In genomic region chr13:23621316-23621645, GRCh38 we compare ENCODE assay signal across 8 cellular contexts. TPM values are rescaled to one million over a fixed set of nuclear protein-coding genes. Genes with fewer than 3 reads are reported as not detected.
DNase-seq lines count a peak whose midpoint lies in the region; ATAC-seq and TF ChIP-seq lines count a peak whose summit lies in the region.

No MANE protein-coding gene starts in this region.

- TF ChIP-seq CTCF in SK-N-SH (IDR thresholded peaks at IDR 0.05) (no peak), osteocyte (IDR thresholded peaks at IDR 0.05) (no peak), endothelial cell (IDR thresholded peaks at IDR 0.05; ENCODE audit: unreplicated experiment) (no peak)

- DNase-seq in AG08396 (ENCODE audit: low spot score) (peak; percentile 71), SK-N-SH (no peak), iPS-NIHi7 (ENCODE audit: extremely low spot score) (peak; percentile 38), osteocyte (ENCODE audit: extremely low spot score, unreplicated experiment) (no peak), posterior cingulate gyrus (no peak), endothelial cell (ENCODE audit: low spot score) (no peak)
- DNase-seq in activated CD4-positive, CD25-positive, alpha-beta regulatory T cell (lab: John Stamatoyannopoulos, UW) = no peak

- H3K36me3 Mint-ChIP-seq in osteocyte (ENCODE audit: unreplicated experiment) (no peaks in the 10 kb centered on the region), endothelial cell (ENCODE audit: low read depth, unreplicated experiment) (peaks cover 3% of the 10 kb centered on the region)

- no peaks in the 10 kb centered on the region for H3K9me2 ChIP-seq in SK-N-SH

- peak overlapping the region in 1 of 2 experiments; percentile 92; a peak in 2 of 4 replicates for H3K27ac ChIP-seq in SK-N-SH (ENCODE audit: low read depth in 2 of 2, low read length in 1 of 2)

- no peaks in the 10 kb centered on the region for H3K27me3 Mint-ChIP-seq in osteocyte (ENCODE audit: unreplicated experiment)
- H3K27me3 Mint-ChIP-seq in endothelial cell (ENCODE audit: unreplicated experiment) = peaks cover 3% of the 10 kb centered on the region

- H3K9ac ChIP-seq in SK-N-SH = peak overlapping the region; percentile 47; the same call in 1 of the 2 replicates

- H3K4me3 Mint-ChIP-seq in osteocyte (ENCODE audit: unreplicated experiment) (no peak overlapping the region), endothelial cell (ENCODE audit: unreplicated experiment) (no peak overlapping the region)

- peaks cover 3 to 20% of the 10 kb centered on the region in 2 experiments for H3K4me1 ChIP-seq in SK-N-SH (ENCODE audit: control insufficient read depth in 1 of 2, insufficient read depth in 2 of 2, low read depth in 1 of 2, low read length in 1 of 2)

- intact Hi-C loops in posterior cingulate gyrus (cut with DNase I) = no loop called here

- TF ChIP-seq EP300 in SK-N-SH (IDR thresholded peaks at IDR 0.05; ENCODE audit: borderline replicate concordance in 1 of 2, low read depth in 1 of 2, low read length in 1 of 2) = peak in 1 of 2 experiments; percentile 35; a peak in 1 of 4 replicates

- H3K4me1 Mint-ChIP-seq in osteocyte (ENCODE audit: unreplicated experiment) = peaks cover 16% of the 10 kb centered on the region
- H3K4me1 Mint-ChIP-seq in endothelial cell (ENCODE audit: unreplicated experiment) = no peaks in the 10 kb centered on the region

- H3K27ac Mint-ChIP-seq in osteocyte (ENCODE audit: unreplicated experiment) = no peak overlapping the region
- no peak overlapping the region for H3K27ac Mint-ChIP-seq in endothelial cell (ENCODE audit: unreplicated experiment)

- no peaks in the 10 kb centered on the region for H3K79me2 ChIP-seq in SK-N-SH (ENCODE audit: insufficient read depth)

- H3K4me2 ChIP-seq in SK-N-SH = no peak overlapping the region; the same call in 1 of the 2 replicates

- 10% methylated on average over 2 of the region's 2 CpGs for WGBS in SK-N-SH (ENCODE audit: low lambda C conversion rate)

- no peaks in the 10 kb centered on the region for H3K9me3 ChIP-seq in SK-N-SH

- POLR2A ChIA-PET in SK-N-SH (lab: Yijun Ruan, JAX) = no interaction called here

- CTCF ChIA-PET in SK-N-SH (lab: Yijun Ruan, JAX) = interaction anchor here (0.7 to 1.6 kb wide), 2 partner anchors 8 to 663 kb away, joined by 3 read pairs; no protein-coding TSS in a partner anchor

- H4K20me1 ChIP-seq in SK-N-SH (ENCODE audit: insufficient read depth) = no peaks in the 10 kb centered on the region

- no peak overlapping the region for H3K4me3 ChIP-seq in SK-N-SH (ENCODE audit: low read depth in 2 of 2, low read length in 1 of 2)

- H2AFZ ChIP-seq in SK-N-SH (ENCODE audit: low read depth) = no peak overlapping the region

- peaks cover 37% of the 10 kb centered on the region for H3F3A ChIP-seq in SK-N-SH (replicated peaks; ENCODE audit: insufficient read depth)

- peaks cover 0 to 13% of the 10 kb centered on the region in 2 experiments for H3K36me3 ChIP-seq in SK-N-SH (replicated peaks in 1 of 2; ENCODE audit: control insufficient read depth in 1 of 2, insufficient read depth in 2 of 2, low read length in 1 of 2)

- peak; percentile 50 for ATAC-seq in GM21390 (IDR thresholded peaks at IDR 0.05; ENCODE audit: unreplicated experiment)

- no peak for TF ChIP-seq RAD21 in SK-N-SH (IDR thresholded peaks at IDR 0.05; ENCODE audit: low read length)

- peaks cover 13% of the 10 kb centered on the region for H3K9me3 Mint-ChIP-seq in osteocyte (ENCODE audit: unreplicated experiment)
- no peaks in the 10 kb centered on the region for H3K9me3 Mint-ChIP-seq in endothelial cell (ENCODE audit: unreplicated experiment)

- no peaks in the 10 kb centered on the region for H3K27me3 ChIP-seq in SK-N-SH (ENCODE audit: insufficient read depth)

TF ChIP-seq in SK-N-SH, 30 proteins besides CTCF, POLR2A, EP300 and RAD21:
- TF ChIP-seq PBX3 (IDR thresholded peaks at IDR 0.05) (peak; percentile 47), FOSL2 (IDR thresholded peaks at IDR 0.05; ENCODE audit: borderline replicate concordance, low read depth) (peak; percentile 71; the same call in 1 of the 2 replicates), TCF12 (IDR thresholded peaks at IDR 0.05) (peak; percentile 58), YY1 (IDR thresholded peaks at IDR 0.05; ENCODE audit: low read depth) (no peak), JUND (IDR thresholded peaks at IDR 0.05) (peak; percentile 41), FOXM1 (IDR thresholded peaks at IDR 0.05; ENCODE audit: low read depth) (no peak)

RNA-seq across cellular contexts. Expression of gene TNFRSF19, which starts 51.1 kb away (rescaled TPM):
- 4.6 and 6.8 TPM in 2 replicates for polyA plus RNA-seq in SK-N-SH (2012; rRNA removed)
- 5.9 and 6.2 TPM in 2 replicates for polyA plus RNA-seq in SK-N-SH (2012; cell fraction: cytosol; rRNA removed)
- polyA plus RNA-seq in SK-N-SH (2012; cell fraction: nucleus; rRNA removed) = 5.1 and 10.3 TPM in 2 replicates
- 1.6 and 1.7 TPM in 2 replicates for total RNA-seq in osteocyte
- total RNA-seq in endothelial cell (ENCODE audit: unreplicated experiment) = 8.8 TPM

Comparison
In these comparisons a context has a peak if more than half of its experiments do, and no peak if none do; other contexts are left out.
1. DNase-seq: peak in AG08396 (single experiment) and iPS-NIHi7 (single experiment); none in SK-N-SH (single experiment), osteocyte (single experiment), posterior cingulate gyrus (0 of 10), activated CD4-positive, CD25-positive, alpha-beta regulatory T cell (0 of 4) and endothelial cell (single experiment).